ENCODE assay signal across 8 cellular contexts in the genomic region with DNA sequence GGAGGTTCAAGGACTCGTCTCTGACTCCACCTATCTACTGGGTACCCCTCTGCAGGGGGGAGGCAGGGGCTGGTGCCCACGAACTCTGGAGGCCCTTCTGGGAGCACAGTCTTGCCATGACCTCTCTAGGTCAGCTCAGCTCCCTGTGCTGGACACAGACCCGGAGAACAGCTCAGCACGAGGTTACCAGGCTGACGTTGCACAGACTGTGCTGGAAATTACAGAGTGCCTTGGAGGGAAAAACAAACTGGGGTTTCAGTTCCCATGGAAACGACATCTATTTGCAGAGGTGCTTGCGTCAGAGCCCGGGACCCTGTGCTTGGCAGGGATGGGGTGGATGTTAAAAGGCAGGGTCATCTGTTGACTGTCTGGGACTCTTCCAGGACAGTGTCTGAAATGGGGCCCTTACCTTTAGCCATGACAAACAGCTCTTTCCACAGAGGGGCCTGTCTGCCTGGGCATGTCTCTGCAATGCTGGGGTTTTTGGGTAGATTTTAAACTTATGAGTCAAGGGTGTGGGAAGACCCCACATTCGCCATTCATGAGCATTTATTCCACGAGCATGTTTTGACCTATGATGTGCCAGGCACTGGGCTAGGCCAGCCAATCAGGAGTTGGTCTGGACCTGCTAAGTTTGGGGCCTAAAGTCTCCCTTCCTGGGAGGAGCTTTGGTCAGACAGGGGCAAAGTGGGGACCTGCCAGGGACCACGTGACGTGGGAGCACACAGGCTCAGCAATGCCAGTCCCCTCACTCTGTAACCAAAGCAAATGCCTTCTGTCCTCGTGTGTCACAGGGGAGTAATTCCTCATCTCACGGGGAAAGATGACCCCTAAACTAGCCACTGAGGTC. TPM values are rescaled to one million over a fixed set of nuclear protein-coding genes. Genes with fewer than 3 reads are reported as not detected.
A peak's percentile ranks its signal among the peaks of the same experiment; 100 is the strongest.
DNase-seq lines count a peak whose midpoint lies in the region; ATAC-seq, FAIRE-seq and TF ChIP-seq lines count a peak whose summit lies in the region.

No MANE protein-coding gene starts in this region.

- peak overlapping the region; percentile 61 for H3K27ac ChIP-seq in astrocyte (ENCODE audit: low read depth, low read length)

- peak overlapping the region; percentile 54 for H3K9ac ChIP-seq in astrocyte (ENCODE audit: low read length)

- no peak overlapping the region for H3K4me3 Mint-ChIP-seq in astrocyte (ENCODE audit: unreplicated experiment)

- H3K36me3 Mint-ChIP-seq in astrocyte (ENCODE audit: low read depth, unreplicated experiment), result no peaks in the 10 kb centered on the region

- H3K4me1 Mint-ChIP-seq in astrocyte (ENCODE audit: low read depth, unreplicated experiment), result peaks cover 11% of the 10 kb centered on the region

- DNase-seq in stimulated activated CD4-positive, alpha-beta T cell treated with anti-CD3 and anti-CD28 coated beads, Interleukin-15, amount 100 ng/mL, for 24 hours, result peak; percentile 74
- DNase-seq in stimulated activated CD4-positive, alpha-beta T cell treated with anti-CD3 and anti-CD28 coated beads, Interleukin-4, amount 100 ng/mL, for 4 hours, result no peak
- DNase-seq in NCI-H2227 treated with DMSO at 0.1 percent for 48 hours (lab: John Stamatoyannopoulos, UW), result peak; percentile 70
- peak; percentile 91 for DNase-seq in astrocyte (ENCODE audit: low read depth)
- DNase-seq in stimulated activated CD4-positive, alpha-beta T cell treated with anti-CD3 and anti-CD28 coated beads, Interleukin-2, amount 100 ng/mL, for 24 hours, result peak; percentile 58 to 62

- H3K4me3 ChIP-seq in astrocyte (ENCODE audit: insufficient read depth, low read depth, low read length), result no peak overlapping the region

- peaks cover 5% of the 10 kb centered on the region for H3K9me3 Mint-ChIP-seq in astrocyte (ENCODE audit: unreplicated experiment)

- H3K27me3 Mint-ChIP-seq in astrocyte (ENCODE audit: low read depth, unreplicated experiment), result peaks cover 13% of the 10 kb centered on the region

- ATAC-seq in HG03520 (IDR thresholded peaks at IDR 0.05; ENCODE audit: unreplicated experiment), result no peak
- no peak for ATAC-seq in HG03139 (IDR thresholded peaks at IDR 0.05; ENCODE audit: unreplicated experiment)

- no peaks in the 10 kb centered on the region for H3K36me3 ChIP-seq in astrocyte (ENCODE audit: insufficient read depth, low read length)

- H3K4me2 ChIP-seq in astrocyte (ENCODE audit: low read length), result peak overlapping the region; percentile 11

- H3K27ac Mint-ChIP-seq in astrocyte (ENCODE audit: unreplicated experiment), result peak overlapping the region; percentile 92

- H3K9me3 ChIP-seq in astrocyte (ENCODE audit: insufficient read depth, low read depth, low read length), result no peaks in the 10 kb centered on the region

- no peaks in the 10 kb centered on the region for H4K20me1 ChIP-seq in astrocyte (ENCODE audit: insufficient read depth, low read length)

- FAIRE-seq in astrocyte (lab: Jason Lieb, UNC) (peak; percentile 32), islet of Langerhans (lab: Jason Lieb, UNC) (peak; percentile 76)

- H2AFZ ChIP-seq in astrocyte (ENCODE audit: low read depth, low read length), result no peak overlapping the region

- no peak for TF ChIP-seq CTCF in astrocyte (IDR thresholded peaks at IDR 0.05; ENCODE audit: insufficient read depth, low read depth, low read length)

- no peaks in the 10 kb centered on the region for H3K27me3 ChIP-seq in astrocyte (ENCODE audit: insufficient read depth, low read length)

- H3K79me2 ChIP-seq in astrocyte (ENCODE audit: insufficient read depth, low read length), result no peaks in the 10 kb centered on the region

- H3K4me1 ChIP-seq in astrocyte (ENCODE audit: insufficient read depth, low read length), result peaks cover 22% of the 10 kb centered on the region

RNA-seq across cellular contexts. Expression of a gene that starts 22.5 kb away (rescaled TPM):
- total RNA-seq in astrocyte, result not detected in 2 replicates

RNA-seq across cellular contexts. Expression of a gene that starts 41.4 kb away (rescaled TPM):
- not detected in 2 replicates for total RNA-seq in astrocyte

Comparison
In these comparisons a context has a peak if more than half of its experiments do, and no peak if none do; other contexts are left out.
1. DNase-seq: peak in stimulated activated CD4-positive, alpha-beta T cell treated with anti-CD3 and anti-CD28 coated beads, Interleukin-15, amount 100 ng/mL, for 24 hours (single experiment), NCI-H2227 treated with DMSO at 0.1 percent for 48 hours (single experiment), astrocyte (single experiment) and stimulated activated CD4-positive, alpha-beta T cell treated with anti-CD3 and anti-CD28 coated beads, Interleukin-2, amount 100 ng/mL, for 24 hours (2 of 2); none in stimulated activated CD4-positive, alpha-beta T cell treated with anti-CD3 and anti-CD28 coated beads, Interleukin-4, amount 100 ng/mL, for 4 hours (0 of 2).